Comparison of ENCODE assay signal across 18 cellular contexts in genomic region chr5:133796186-133796585, GRCh38.
A peak's percentile ranks its signal among the peaks of the same experiment; 100 is the strongest.
DNase-seq lines count a peak whose midpoint lies in the region; ATAC-seq and TF ChIP-seq lines count a peak whose summit lies in the region.
"Had no signal": no experiment of that assay in that cellular context is flagged by ENCODE, and none has a peak within 500 bp of the region (broad histone marks: within the 10 kb centered on the region; RNA-seq: fewer than 3 reads in every experiment).

No MANE protein-coding gene starts in this region.

- H3K4me1 Mint-ChIP-seq in endodermal cell, result peaks cover 14% of the 10 kb centered on the region
- no peaks in the 10 kb centered on the region for H3K4me1 Mint-ChIP-seq in activated naive CD4-positive, alpha-beta T cell treated with anti-CD3 and anti-CD28 coated beads for 36 hours (ENCODE audit: low read depth)
- H3K4me1 Mint-ChIP-seq: B cell had no signal

- no peaks in the 10 kb centered on the region for H3K9me3 ChIP-seq in endodermal cell (ENCODE audit: control insufficient read depth, low read length)
- H3K9me3 ChIP-seq: A549; BLaER1 treated with 17β-estradiol and CSF1 and Interleukin-3, amounts not matched to agents 10 nM and 100 nM; Caco-2 had no signal

- H3K4me3 Mint-ChIP-seq in endodermal cell, result no peak overlapping the region
- no peak overlapping the region for H3K4me3 Mint-ChIP-seq in activated naive CD4-positive, alpha-beta T cell treated with anti-CD3 and anti-CD28 coated beads for 36 hours
- H3K4me3 Mint-ChIP-seq: B cell; CD4-positive, alpha-beta T cell; CD8-positive, alpha-beta T cell had no signal

- no peaks in the 10 kb centered on the region for H3K9me3 Mint-ChIP-seq in endodermal cell
- H3K9me3 Mint-ChIP-seq in activated naive CD4-positive, alpha-beta T cell treated with anti-CD3 and anti-CD28 coated beads for 36 hours, result no peaks in the 10 kb centered on the region
- H3K9me3 Mint-ChIP-seq: CD4-positive, alpha-beta T cell; CD8-positive, alpha-beta T cell had no signal

- H3K4me1 ChIP-seq in endodermal cell (ENCODE audit: control insufficient read depth, insufficient read depth, low read length), result peaks cover 2% of the 10 kb centered on the region
- H3K4me1 ChIP-seq: A549 had no signal

- H3K27me3 ChIP-seq in endodermal cell (ENCODE audit: control insufficient read depth, insufficient read depth, low read length, poor library complexity, severe bottlenecking), result no peaks in the 10 kb centered on the region
- H3K27me3 ChIP-seq: BLaER1 treated with 17β-estradiol and CSF1 and Interleukin-3, amounts not matched to agents 10 nM and 100 nM had no signal

- WGBS in endodermal cell (ENCODE audit: insufficient coverage in 1 of 2, insufficient read length in 1 of 2), 2 experiments, result 94 to 96% methylated on average over 5 of the region's 5 CpGs

- TF ChIP-seq CTCF in endodermal cell (conservative IDR thresholded peaks at IDR 0.05), result no peak

- H3K4me3 ChIP-seq in endodermal cell (ENCODE audit: low read length), result no peak overlapping the region
- H3K4me3 ChIP-seq: A549; BLaER1 treated with 17β-estradiol and CSF1 and Interleukin-3, amounts not matched to agents 10 nM and 100 nM; GM12878 had no signal

- peaks cover under 1% of the 10 kb centered on the region for H3K27me3 Mint-ChIP-seq in endodermal cell (ENCODE audit: insufficient read depth)
- H3K27me3 Mint-ChIP-seq in activated naive CD4-positive, alpha-beta T cell treated with anti-CD3 and anti-CD28 coated beads for 36 hours (ENCODE audit: low read depth), result peaks cover 7% of the 10 kb centered on the region

- DNase-seq in G401 (ENCODE audit: low spot score), result peak; percentile 82
- peak; percentile 76 for DNase-seq in cerebellar cortex (ENCODE audit: low spot score)
- peak; percentile 25 for DNase-seq in endodermal cell
- no peak for DNase-seq in activated naive CD4-positive, alpha-beta T cell treated with anti-CD3 and anti-CD28 coated beads for 36 hours
- DNase-seq: AML-193; Caco-2; Calu3; CD4-positive, alpha-beta T cell; CD8-positive, alpha-beta T cell; DMS79 treated with DMSO at 0.1 percent for 48 hours; GDM1 had no signal

- no peak overlapping the region for H3K27ac Mint-ChIP-seq in endodermal cell
- no peak overlapping the region for H3K27ac Mint-ChIP-seq in activated naive CD4-positive, alpha-beta T cell treated with anti-CD3 and anti-CD28 coated beads for 36 hours
- H3K27ac Mint-ChIP-seq: B cell; CD4-positive, alpha-beta T cell; CD8-positive, alpha-beta T cell had no signal

- intact Hi-C loops in activated naive CD4-positive, alpha-beta T cell treated with anti-CD3 and anti-CD28 coated beads for 36 hours (cut with micrococcal nuclease), result no loop called here

- H3K36me3 ChIP-seq in endodermal cell (ENCODE audit: control insufficient read depth, insufficient read depth, low read length), result no peaks in the 10 kb centered on the region
- H3K36me3 ChIP-seq: BLaER1 treated with 17β-estradiol and CSF1 and Interleukin-3, amounts not matched to agents 10 nM and 100 nM had no signal

- ATAC-seq in GM18505 (IDR thresholded peaks at IDR 0.05; ENCODE audit: unreplicated experiment), result no peak
- ATAC-seq: A549; CD8-positive, alpha-beta T cell; GM12878 had no signal

- no peak overlapping the region for H3K9ac ChIP-seq in endodermal cell (ENCODE audit: extremely low read depth, low read length, poor library complexity, severe bottlenecking)
- H3K9ac ChIP-seq: BLaER1 treated with 17β-estradiol and CSF1 and Interleukin-3, amounts not matched to agents 10 nM and 100 nM had no signal

- CTCF ChIA-PET in activated naive CD4-positive, alpha-beta T cell treated with anti-CD3 and anti-CD28 coated beads for 36 hours (lab: Charles Lee), result no interaction called here

- TF ChIP-seq POLR2A in GM18505 (IDR thresholded peaks at IDR 0.05; ENCODE audit: borderline replicate concordance, extremely low read depth, insufficient read depth, insufficient read length), result no peak

- in situ Hi-C loops in G401 (cut with HindIII; ENCODE audit: low sequenced_read_pairs), result no loop called here

- no peaks in the 10 kb centered on the region for H3K36me3 Mint-ChIP-seq in endodermal cell (ENCODE audit: low read depth)
- H3K36me3 Mint-ChIP-seq in activated naive CD4-positive, alpha-beta T cell treated with anti-CD3 and anti-CD28 coated beads for 36 hours (ENCODE audit: low read depth), result no peaks in the 10 kb centered on the region
- H3K36me3 Mint-ChIP-seq: CD8-positive, alpha-beta T cell had no signal

- no peak overlapping the region for H3K27ac ChIP-seq in endodermal cell (ENCODE audit: low read depth, low read length)
- H3K27ac ChIP-seq: 22Rv1; A549; BLaER1 treated with 17β-estradiol and CSF1 and Interleukin-3, amounts not matched to agents 10 nM and 100 nM; C4-2B had no signal
